8 cellular contexts compared by ENCODE assay signal in the genomic region with DNA sequence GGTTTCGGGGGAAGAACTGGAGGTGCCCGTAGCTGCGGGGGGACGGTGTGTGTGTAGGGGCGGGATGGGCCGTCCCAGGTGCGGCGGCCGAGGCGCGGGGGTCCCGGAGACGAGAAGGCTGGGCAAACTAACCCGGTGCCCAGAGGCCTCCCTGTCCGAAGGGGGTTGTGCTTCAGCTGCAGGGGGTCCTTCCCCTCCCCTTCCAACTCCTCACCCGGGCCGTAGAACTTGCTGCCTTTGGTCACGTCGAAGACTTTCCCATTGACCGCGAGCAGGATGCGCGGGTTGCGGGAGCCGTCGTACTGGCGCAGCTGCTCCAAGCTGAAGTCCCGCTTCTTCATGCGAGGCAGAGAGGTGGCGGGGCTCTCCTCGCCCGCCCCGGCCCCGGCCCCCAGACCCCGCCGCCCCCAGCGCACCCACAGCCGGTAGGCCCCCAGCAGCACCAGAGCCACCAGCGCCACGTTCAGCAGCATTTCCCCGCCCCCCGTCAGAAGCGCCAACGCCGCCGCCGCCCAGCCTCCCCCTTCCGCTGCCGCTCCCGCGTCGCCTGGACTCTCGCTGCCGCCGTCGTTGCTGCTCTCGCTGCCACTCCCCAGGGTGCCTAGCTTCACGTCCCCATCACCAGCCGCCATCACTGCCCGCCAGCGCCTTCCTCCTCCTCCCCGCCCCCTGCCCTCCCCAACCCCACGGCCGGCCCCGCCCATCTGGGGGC. TPM values are rescaled to one million over a fixed set of nuclear protein-coding genes. Genes with fewer than 3 reads are reported as not detected.
A peak's percentile ranks its signal among the peaks of the same experiment; 100 is the strongest.
DNase-seq lines count a peak whose midpoint lies in the region; ATAC-seq and TF ChIP-seq lines count a peak whose summit lies in the region.

A gene with protein sequence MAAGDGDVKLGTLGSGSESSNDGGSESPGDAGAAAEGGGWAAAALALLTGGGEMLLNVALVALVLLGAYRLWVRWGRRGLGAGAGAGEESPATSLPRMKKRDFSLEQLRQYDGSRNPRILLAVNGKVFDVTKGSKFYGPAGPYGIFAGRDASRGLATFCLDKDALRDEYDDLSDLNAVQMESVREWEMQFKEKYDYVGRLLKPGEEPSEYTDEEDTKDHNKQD (minus strand): TSS at position 655 of the 712 bp plus-strand sequence. CDS start 23 bp downstream, at position 632.

- no peaks in the 10 kb centered on the region for H3K9me3 Mint-ChIP-seq in activated T-cell treated with anti-CD3 and anti-CD28 coated beads, Interleukin-2, amount 50 U/mL, for 24 hours
- H3K9me3 Mint-ChIP-seq in stimulated activated naive B cell treated with anti-CD40 and anti-IgM and Interleukin-4, amounts not matched to agents 10 μg/mL and 1 μg/mL and 100 μg/mL, for 72 hours = no peaks in the 10 kb centered on the region

- H3K9me3 ChIP-seq in liver (ENCODE audit: control insufficient read depth in 4 of 4, low read length in 3 of 4) = no peaks in the 10 kb centered on the region

- peak within 1 kb of the TSS; percentile 95 for H3K4me3 Mint-ChIP-seq in activated T-cell treated with anti-CD3 and anti-CD28 coated beads, Interleukin-2, amount 50 U/mL, for 24 hours
- peak within 1 kb of the TSS; percentile 81 to 82 for H3K4me3 Mint-ChIP-seq in stimulated activated naive B cell treated with anti-CD40 and anti-IgM and Interleukin-4, amounts not matched to agents 10 μg/mL and 1 μg/mL and 100 μg/mL, for 72 hours

- peaks cover 44% of the 10 kb centered on the region for H3K4me1 Mint-ChIP-seq in activated T-cell treated with anti-CD3 and anti-CD28 coated beads, Interleukin-2, amount 50 U/mL, for 24 hours (ENCODE audit: low read depth)
- H3K4me1 Mint-ChIP-seq in stimulated activated naive B cell treated with anti-CD40 and anti-IgM and Interleukin-4, amounts not matched to agents 10 μg/mL and 1 μg/mL and 100 μg/mL, for 72 hours = peaks cover 6 to 24% of the 10 kb centered on the region in 2 donors

- no peaks in the 10 kb centered on the region for H3K27me3 Mint-ChIP-seq in activated T-cell treated with anti-CD3 and anti-CD28 coated beads, Interleukin-2, amount 50 U/mL, for 24 hours
- H3K27me3 Mint-ChIP-seq in stimulated activated naive B cell treated with anti-CD40 and anti-IgM and Interleukin-4, amounts not matched to agents 10 μg/mL and 1 μg/mL and 100 μg/mL, for 72 hours = no peaks in the 10 kb centered on the region

- no peaks in the 10 kb centered on the region for H3K36me3 ChIP-seq in liver (ENCODE audit: control insufficient read depth in 4 of 4, insufficient read depth in 3 of 4, low read depth in 1 of 4, low read length in 3 of 4)

- H3K27me3 ChIP-seq in liver (ENCODE audit: control insufficient read depth in 4 of 4, insufficient read depth in 4 of 4, low read length in 3 of 4) = no peaks in the 10 kb centered on the region

- ATAC-seq in HG02885 (IDR thresholded peaks at IDR 0.05; ENCODE audit: poor library complexity, unreplicated experiment) = peak; percentile 10
- peak in 1 of 2 donors; percentile 1 for ATAC-seq in stimulated activated naive B cell treated with anti-CD40 and anti-IgM and Interleukin-4, amounts not matched to agents 10 μg/mL and 1 μg/mL and 100 μg/mL, for 72 hours (replicated peaks)

- peaks cover 6 to 53% (median 30%) of the 10 kb centered on the region in 4 donors for H3K4me1 ChIP-seq in liver (ENCODE audit: control insufficient read depth in 4 of 4, insufficient read depth in 4 of 4, low read length in 3 of 4)

- TF ChIP-seq CTCF in liver (IDR thresholded peaks at IDR 0.05; ENCODE audit: low read depth, low read length, missing input control) = no peak

- H3K4me3 ChIP-seq in liver (ENCODE audit: low read depth in 1 of 3, low read length in 3 of 3) = peak within 1 kb of the TSS; percentile 83 to 97 (median 83)

- H3K27ac Mint-ChIP-seq in activated T-cell treated with anti-CD3 and anti-CD28 coated beads, Interleukin-2, amount 50 U/mL, for 24 hours = peak within 1 kb of the TSS; percentile 90
- H3K27ac Mint-ChIP-seq in stimulated activated naive B cell treated with anti-CD40 and anti-IgM and Interleukin-4, amounts not matched to agents 10 μg/mL and 1 μg/mL and 100 μg/mL, for 72 hours = peak within 1 kb of the TSS; percentile 78

- peak within 1 kb of the TSS; percentile 83 to 90 for H3K9ac ChIP-seq in liver (ENCODE audit: low read depth in 1 of 2, low read length in 2 of 2)

- peak within 1 kb of the TSS; percentile 95 for H3K27ac ChIP-seq in cingulate gyrus (ENCODE audit: low read depth, low read length)
- peak within 1 kb of the TSS; percentile 91 to 96 for H3K27ac ChIP-seq in liver (ENCODE audit: low read depth in 1 of 2, low read length in 2 of 2)

- peaks cover 46% of the 10 kb centered on the region for H3K36me3 Mint-ChIP-seq in activated T-cell treated with anti-CD3 and anti-CD28 coated beads, Interleukin-2, amount 50 U/mL, for 24 hours (ENCODE audit: low read depth)
- peaks cover 1 to 8% of the 10 kb centered on the region in 2 donors for H3K36me3 Mint-ChIP-seq in stimulated activated naive B cell treated with anti-CD40 and anti-IgM and Interleukin-4, amounts not matched to agents 10 μg/mL and 1 μg/mL and 100 μg/mL, for 72 hours

- TF ChIP-seq RAD21 in liver (IDR thresholded peaks at IDR 0.05) = no peak

- no peak for DNase-seq in activated T-cell treated with anti-CD3 and anti-CD28 coated beads, Interleukin-2, amount 50 U/mL, for 24 hours
- DNase-seq in activated T-cell treated with anti-CD3 and anti-CD28 coated beads, Interleukin-2, amount 50 U/mL, for 48 hours = no peak
- DNase-seq in RPMI7951 (ENCODE audit: low read depth) = peak; percentile 28
- DNase-seq in stimulated activated naive B cell treated with anti-CD40 and anti-IgM and Interleukin-4, amounts not matched to agents 10 μg/mL and 1 μg/mL and 100 μg/mL, for 72 hours = no peak
- no peak for DNase-seq in NCI-H2029 treated with DMSO at 0.1 percent for 48 hours (lab: John Stamatoyannopoulos, UW)

- 1% methylated on average over 65 of the region's 65 CpGs for WGBS in liver

TF ChIP-seq in liver, 16 proteins besides CTCF, POLR2A, EP300 and RAD21:
- TF ChIP-seq SP1 (IDR thresholded peaks at IDR 0.05) = no peak
- peak; percentile 89 for TF ChIP-seq YY1 (IDR thresholded peaks at IDR 0.05)
TF ChIP-seq in liver: peak in this region for 1.

RNA-seq across cellular contexts. Expression of the gene that starts here (rescaled TPM):
- total RNA-seq in RPMI7951 (2014; rRNA removed; shearing (Covaris generic)) = 13.6 and 15.6 TPM in 2 replicates
- 10 to 100 TPM; 31.5 to 44.3 TPM for total RNA-seq in liver
- 10 to 100 TPM; 28.9 to 32.8 TPM for polyA plus RNA-seq in liver
